Comparison of ENCODE assay signal across 1 cellular context in the genomic region with DNA sequence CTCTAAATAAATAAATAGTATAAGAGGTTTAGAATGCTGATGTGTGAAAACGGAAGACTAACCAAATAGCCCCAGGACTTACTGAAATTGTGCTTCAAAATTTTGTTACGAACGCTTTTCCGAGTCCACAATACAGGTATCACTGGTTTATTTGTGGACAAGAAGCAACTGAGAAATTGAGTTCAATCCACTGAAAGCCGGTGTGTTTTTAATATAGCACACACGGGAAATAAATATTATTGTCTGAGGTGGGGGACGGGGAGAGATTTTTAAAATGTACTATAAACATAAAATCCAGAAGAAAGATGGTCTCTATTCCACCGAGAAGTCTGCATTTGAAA.
TF ChIP-seq lines count a peak whose summit lies in the region.

No MANE protein-coding gene starts in this region.

TF ChIP-seq in SK-N-SH, 30 proteins besides CTCF, POLR2A, EP300 and RAD21 (continued from another document):
- TF ChIP-seq, protein P1, sequence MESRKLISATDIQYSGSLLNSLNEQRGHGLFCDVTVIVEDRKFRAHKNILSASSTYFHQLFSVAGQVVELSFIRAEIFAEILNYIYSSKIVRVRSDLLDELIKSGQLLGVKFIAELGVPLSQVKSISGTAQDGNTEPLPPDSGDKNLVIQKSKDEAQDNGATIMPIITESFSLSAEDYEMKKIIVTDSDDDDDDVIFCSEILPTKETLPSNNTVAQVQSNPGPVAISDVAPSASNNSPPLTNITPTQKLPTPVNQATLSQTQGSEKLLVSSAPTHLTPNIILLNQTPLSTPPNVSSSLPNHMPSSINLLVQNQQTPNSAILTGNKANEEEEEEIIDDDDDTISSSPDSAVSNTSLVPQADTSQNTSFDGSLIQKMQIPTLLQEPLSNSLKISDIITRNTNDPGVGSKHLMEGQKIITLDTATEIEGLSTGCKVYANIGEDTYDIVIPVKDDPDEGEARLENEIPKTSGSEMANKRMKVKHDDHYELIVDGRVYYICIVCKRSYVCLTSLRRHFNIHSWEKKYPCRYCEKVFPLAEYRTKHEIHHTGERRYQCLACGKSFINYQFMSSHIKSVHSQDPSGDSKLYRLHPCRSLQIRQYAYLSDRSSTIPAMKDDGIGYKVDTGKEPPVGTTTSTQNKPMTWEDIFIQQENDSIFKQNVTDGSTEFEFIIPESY (IDR thresholded peaks at IDR 0.05; ENCODE audit: borderline replicate concordance, low read depth): no peak
- no peak for TF ChIP-seq FOXJ3 (CRISPR knock-in tag; IDR thresholded peaks at IDR 0.05)
- TF ChIP-seq, protein P2, sequence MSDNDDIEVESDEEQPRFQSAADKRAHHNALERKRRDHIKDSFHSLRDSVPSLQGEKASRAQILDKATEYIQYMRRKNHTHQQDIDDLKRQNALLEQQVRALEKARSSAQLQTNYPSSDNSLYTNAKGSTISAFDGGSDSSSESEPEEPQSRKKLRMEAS (IDR thresholded peaks at IDR 0.05; ENCODE audit: low read depth): no peak
- TF ChIP-seq SMC3 (IDR thresholded peaks at IDR 0.05; ENCODE audit: low read depth, low read length): no peak
- no peak for TF ChIP-seq IRF3 (IDR thresholded peaks at IDR 0.05; ENCODE audit: low read depth, low read length)
- TF ChIP-seq, protein P3, sequence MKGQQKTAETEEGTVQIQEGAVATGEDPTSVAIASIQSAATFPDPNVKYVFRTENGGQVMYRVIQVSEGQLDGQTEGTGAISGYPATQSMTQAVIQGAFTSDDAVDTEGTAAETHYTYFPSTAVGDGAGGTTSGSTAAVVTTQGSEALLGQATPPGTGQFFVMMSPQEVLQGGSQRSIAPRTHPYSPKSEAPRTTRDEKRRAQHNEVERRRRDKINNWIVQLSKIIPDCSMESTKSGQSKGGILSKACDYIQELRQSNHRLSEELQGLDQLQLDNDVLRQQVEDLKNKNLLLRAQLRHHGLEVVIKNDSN (IDR thresholded peaks at IDR 0.05; ENCODE audit: borderline replicate concordance, low read depth): no peak
